Comparison of ENCODE assay signal across 14 cellular contexts in the genomic region with DNA sequence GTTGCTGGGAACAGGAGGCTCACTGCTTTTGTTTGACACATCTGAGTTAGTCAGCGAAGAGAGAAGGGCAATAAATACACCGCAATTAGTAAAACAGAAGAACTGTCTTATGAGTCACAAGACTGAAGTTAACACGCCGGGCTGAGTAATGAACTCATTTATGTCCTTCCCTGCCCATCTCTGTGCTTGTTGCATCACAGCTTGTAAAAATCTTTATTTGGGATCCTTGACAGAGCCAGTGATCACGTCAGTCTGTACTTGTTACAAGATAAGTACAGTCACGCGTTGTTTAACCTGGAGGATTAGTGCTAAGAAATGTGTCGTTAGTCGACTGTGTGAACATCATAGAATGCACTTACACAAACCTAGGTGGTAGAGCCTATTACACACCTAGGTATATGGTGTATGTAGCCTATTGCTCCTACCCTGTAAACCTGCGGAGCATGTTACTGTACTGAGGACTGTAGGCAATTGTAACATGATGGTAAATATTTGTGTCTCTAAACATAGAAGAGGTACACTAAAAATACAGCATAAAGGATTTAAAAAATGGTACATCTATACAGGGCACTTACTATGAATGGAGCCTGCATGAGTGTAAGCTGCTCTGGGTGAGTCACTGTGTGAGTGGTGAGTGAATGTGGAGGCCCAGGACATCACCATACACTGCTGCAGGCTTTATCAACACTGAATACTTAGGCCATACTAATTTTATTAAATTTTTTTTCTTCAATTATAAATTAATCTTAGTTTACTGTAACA.
DNase-seq lines count a peak whose midpoint lies in the region; ATAC-seq and TF ChIP-seq lines count a peak whose summit lies in the region.
"Had no signal": no experiment of that assay in that cellular context is flagged by ENCODE, and none has a peak within 500 bp of the region (broad histone marks: within the 10 kb centered on the region; RNA-seq: fewer than 3 reads in every experiment).

No MANE protein-coding gene starts in this region.

- H3K27ac Mint-ChIP-seq in T-cell (no peak overlapping the region), nephron progenitor cell (no peak overlapping the region)
- H3K27ac Mint-ChIP-seq: activated naive CD4-positive, alpha-beta T cell treated with anti-CD3 and anti-CD28 coated beads for 36 hours had no signal

- H3K27ac ChIP-seq in SJSA1 (peak overlapping the region; percentile 89), mesodermal cell (ENCODE audit: low read depth, low read length, severe bottlenecking) (peak overlapping the region; percentile 30)
- H3K27ac ChIP-seq: suprapubic skin had no signal

- H3K27me3 ChIP-seq in SJSA1 (replicated peaks): no peaks in the 10 kb centered on the region
- H3K27me3 ChIP-seq: MG63 had no signal

- H3K36me3 ChIP-seq in SJSA1: no peaks in the 10 kb centered on the region
- H3K36me3 ChIP-seq in mesodermal cell (ENCODE audit: control insufficient read depth, insufficient read depth, low read length): no peaks in the 10 kb centered on the region
- H3K36me3 ChIP-seq: MG63, suprapubic skin had no signal

- H3K4me1 Mint-ChIP-seq in T-cell (no peaks in the 10 kb centered on the region), nephron progenitor cell (peaks cover 13% of the 10 kb centered on the region)

- no peak for TF ChIP-seq CTCF in GM12865 (IDR thresholded peaks at IDR 0.05; ENCODE audit: insufficient read depth, low read depth, low read length, missing control alignments)
- no peak for TF ChIP-seq CTCF in nephron progenitor cell (IDR thresholded peaks at IDR 0.05)

- 89 to 92% methylated on average over 3 to 8 of the region's 10 CpGs for WGBS in mesodermal cell (ENCODE audit: insufficient coverage in 2 of 2), 2 experiments

- H3K36me3 Mint-ChIP-seq in T-cell (no peaks in the 10 kb centered on the region), nephron progenitor cell (ENCODE audit: low read depth) (no peaks in the 10 kb centered on the region)

- H3K4me1 ChIP-seq in SJSA1 (replicated peaks) (peaks cover 40% of the 10 kb centered on the region), mesodermal cell (ENCODE audit: control insufficient read depth, insufficient read depth, low read length, poor library complexity, severe bottlenecking) (peaks cover 4% of the 10 kb centered on the region)

- DNase-seq in GM12865 (ENCODE audit: low read depth) (peak; percentile 29), SJSA1 (ENCODE audit: low read depth in 1 of 2, low spot score in 2 of 2) (peak in 1 of 2 experiments; percentile 68), DMS153 (lab: John Stamatoyannopoulos, UW) (no peak), T-cell (no peak), nephron progenitor cell (no peak)
- DNase-seq in activated CD8-positive, alpha-beta memory T cell treated with anti-CD3 and anti-CD28 coated beads, Interleukin-2, amount 50 U/mL, for 4 hours: no peak
- DNase-seq: activated naive CD4-positive, alpha-beta T cell treated with anti-CD3 and anti-CD28 coated beads for 36 hours; effector memory CD4-positive, alpha-beta T cell; MG63; stimulated activated CD4-positive, alpha-beta T cell treated with anti-CD3 and anti-CD28 coated beads, Interleukin-2, amount 100 ng/mL, for 24 hours had no signal

- H3K9me3 Mint-ChIP-seq in T-cell (no peaks in the 10 kb centered on the region), nephron progenitor cell (no peaks in the 10 kb centered on the region)
- H3K9me3 Mint-ChIP-seq: activated naive CD4-positive, alpha-beta T cell treated with anti-CD3 and anti-CD28 coated beads for 36 hours had no signal

- H3K27me3 Mint-ChIP-seq in T-cell (peaks cover 33 to 42% of the 10 kb centered on the region in 2 donors), nephron progenitor cell (ENCODE audit: low read depth, poor library complexity) (peaks cover 27% of the 10 kb centered on the region)

- H3K4me3 Mint-ChIP-seq in T-cell (no peak overlapping the region), nephron progenitor cell (no peak overlapping the region)
- H3K4me3 Mint-ChIP-seq: activated naive CD4-positive, alpha-beta T cell treated with anti-CD3 and anti-CD28 coated beads for 36 hours; neural crest cell had no signal

- H3K4me3 ChIP-seq in GM12865 (ENCODE audit: low read depth, low read length): no peak overlapping the region
- H3K4me3 ChIP-seq in SJSA1: no peak overlapping the region
- H3K4me3 ChIP-seq in mesodermal cell (ENCODE audit: extremely low read depth, insufficient read depth, low read length, poor library complexity, severe bottlenecking): no peak overlapping the region
- H3K4me3 ChIP-seq: MG63, suprapubic skin had no signal

- H3K9me3 ChIP-seq in SJSA1 (replicated peaks) (no peaks in the 10 kb centered on the region), mesodermal cell (ENCODE audit: control insufficient read depth, low read length) (no peaks in the 10 kb centered on the region)
- H3K9me3 ChIP-seq: MG63, suprapubic skin had no signal

- ATAC-seq in HG03432 (IDR thresholded peaks at IDR 0.05; ENCODE audit: unreplicated experiment) (peak; percentile 37), T-cell (replicated peaks in 1 of 4) (no peak)

- POLR2A ChIA-PET in T-cell (lab: Charles Lee): no interaction called here

- CTCF ChIA-PET in T-cell (lab: Charles Lee): interaction anchor here in 1 of 2 donors (0.6 kb wide), 1 partner anchor 788 kb away, joined by 3 read pairs; no protein-coding TSS in a partner anchor
